Comparison of ENCODE assay signal across 21 cellular contexts in genomic region chr15:100806157-100806556, GRCh38.
DNase-seq lines count a peak whose midpoint lies in the region; ATAC-seq, FAIRE-seq and TF ChIP-seq lines count a peak whose summit lies in the region.
"Had no signal": no experiment of that assay in that cellular context is flagged by ENCODE, and none has a peak within 500 bp of the region (broad histone marks: within the 10 kb centered on the region; RNA-seq: fewer than 3 reads in every experiment).

No MANE protein-coding gene starts in this region.

- no peak for FAIRE-seq in GM19239 (lab: Jason Lieb, UNC)
- FAIRE-seq: D721Med, GM12891, GM18507, H1 had no signal

- intact Hi-C loops in Caco-2 (cut with micrococcal nuclease; ENCODE audit: unreplicated experiment): no loop called here

- no peak overlapping the region for H3K4me3 ChIP-seq in Caco-2 (ENCODE audit: low read depth, low read length)

- no peak overlapping the region for H3K4me3 Mint-ChIP-seq in Caco-2 (ENCODE audit: unreplicated experiment)
- H3K4me3 Mint-ChIP-seq: CD4-positive, CD25-positive, alpha-beta regulatory T cell; CD8-positive, alpha-beta memory T cell; H9 had no signal

- no peaks in the 10 kb centered on the region for H3K27me3 ChIP-seq in Caco-2 (replicated peaks; ENCODE audit: control insufficient read depth, insufficient read depth, low read length)
- H3K27me3 ChIP-seq: BE2C had no signal

- TF ChIP-seq CTCF in Caco-2 (IDR thresholded peaks at IDR 0.05; ENCODE audit: insufficient read depth in 1 of 2, low read depth in 1 of 2, low read length in 1 of 2, severe bottlenecking in 1 of 2, unreplicated experiment in 1 of 2): no peak

- DNase-seq in GM19239 (ENCODE audit: insufficient read length, low spot score) (no peak), Caco-2 (no peak), DMS79 treated with DMSO at 0.1 percent for 48 hours (lab: John Stamatoyannopoulos, UW) (no peak)
- DNase-seq: ACHN; BE2C; C1 segment of cervical spinal cord; CD4-positive, CD25-positive, alpha-beta regulatory T cell; CD8-positive, alpha-beta memory T cell; COR-L47; DMS153; DMS79; GF-D8; H9 had no signal

- POLR2A ChIA-PET in Caco-2 (lab: Charles Lee): no interaction called here

- no peaks in the 10 kb centered on the region for H3K36me3 Mint-ChIP-seq in Caco-2 (ENCODE audit: insufficient read depth, unreplicated experiment)
- H3K36me3 Mint-ChIP-seq: CD4-positive, CD25-positive, alpha-beta regulatory T cell; CD8-positive, alpha-beta memory T cell had no signal

- H3K4me1 Mint-ChIP-seq in Caco-2 (ENCODE audit: low read depth, unreplicated experiment): no peaks in the 10 kb centered on the region
- H3K4me1 Mint-ChIP-seq: CD4-positive, CD25-positive, alpha-beta regulatory T cell; CD8-positive, alpha-beta memory T cell had no signal

- CTCF ChIA-PET in Caco-2 (lab: Charles Lee): no interaction called here

- H3K27ac Mint-ChIP-seq in Caco-2 (ENCODE audit: unreplicated experiment): no peak overlapping the region
- H3K27ac Mint-ChIP-seq: CD4-positive, CD25-positive, alpha-beta regulatory T cell; CD8-positive, alpha-beta memory T cell; H9 had no signal

- H3K27me3 Mint-ChIP-seq in Caco-2 (ENCODE audit: insufficient read depth, unreplicated experiment): no peaks in the 10 kb centered on the region
- H3K27me3 Mint-ChIP-seq: CD4-positive, CD25-positive, alpha-beta regulatory T cell had no signal

- no TSS peak for BruUV-seq in Caco-2 (replicated peaks; lab: Mats Ljungman, UMichigan)

- H3K36me3 ChIP-seq in Caco-2 (ENCODE audit: control insufficient read depth, insufficient read depth, low read length): no peaks in the 10 kb centered on the region
- H3K36me3 ChIP-seq: BE2C had no signal

- H3K9me3 Mint-ChIP-seq in Caco-2 (ENCODE audit: unreplicated experiment): peaks cover 10% of the 10 kb centered on the region
- H3K9me3 Mint-ChIP-seq: H9 had no signal

- ATAC-seq in GM19351 (IDR thresholded peaks at IDR 0.05; ENCODE audit: unreplicated experiment) (peak; percentile 65), HG02623 (IDR thresholded peaks at IDR 0.05; ENCODE audit: unreplicated experiment) (peak; percentile 57), HG03520 (IDR thresholded peaks at IDR 0.05; ENCODE audit: unreplicated experiment) (peak; percentile 53), GM19035 (IDR thresholded peaks at IDR 0.05; ENCODE audit: unreplicated experiment) (no peak)

- H3K9me3 ChIP-seq in Caco-2: 0 out of 2 replicates have a peak, but pooled peaks cover 6% of the 10 kb centered on the region
- H3K9me3 ChIP-seq: BE2C had no signal

- H3K4me1 ChIP-seq in Caco-2: no peaks in the 10 kb centered on the region
- H3K4me1 ChIP-seq: BE2C had no signal
